8 cellular contexts compared by ENCODE assay signal in the genomic region with DNA sequence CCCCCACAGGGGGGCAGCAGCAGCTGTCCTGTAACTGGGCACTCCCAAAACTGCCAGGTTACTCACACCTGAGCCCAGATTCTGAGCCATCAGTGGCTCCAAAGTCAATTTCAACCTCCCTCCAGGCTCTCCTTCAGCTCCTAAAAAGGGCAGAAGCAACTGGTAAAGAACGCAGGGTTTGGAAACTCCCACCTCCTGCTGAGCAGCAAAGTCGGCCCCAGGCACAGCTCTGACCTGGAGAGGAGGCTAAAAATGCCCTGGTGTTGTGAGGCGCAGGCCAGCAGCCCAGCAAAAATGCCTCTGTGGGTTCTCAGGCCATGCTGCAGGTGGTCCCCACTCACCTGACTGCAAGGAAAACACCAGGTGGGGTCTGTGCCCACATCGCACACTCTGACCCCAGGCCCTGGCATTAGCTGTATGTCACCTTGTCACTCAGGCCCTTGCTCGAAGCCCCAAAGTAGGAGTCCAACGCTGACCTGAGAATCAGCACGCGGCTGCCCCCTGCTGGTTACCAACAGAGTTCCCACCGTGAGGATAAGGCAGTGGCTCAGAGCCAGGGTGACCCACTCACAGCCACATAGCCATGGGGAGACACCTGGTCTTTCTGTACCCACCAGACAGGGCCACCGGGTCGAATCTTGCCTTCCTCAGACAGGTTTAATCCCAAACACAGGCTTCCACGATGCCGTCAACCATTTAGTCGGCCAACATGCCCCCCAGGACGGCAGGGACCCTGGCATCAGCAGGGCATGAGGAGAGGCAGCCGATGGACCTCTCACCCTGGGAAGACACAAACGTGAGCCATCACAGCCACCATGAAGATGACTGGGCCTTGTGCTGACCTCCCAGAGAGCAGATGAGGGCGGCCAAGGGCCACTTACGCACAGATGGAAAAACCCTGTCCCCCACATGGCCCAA. TPM values are rescaled to one million over a fixed set of nuclear protein-coding genes. Genes with fewer than 3 reads are reported as not detected.
DNase-seq lines count a peak whose midpoint lies in the region; ATAC-seq and TF ChIP-seq lines count a peak whose summit lies in the region.

No MANE protein-coding gene starts in this region.

- H3K27ac Mint-ChIP-seq in activated T-helper 17 cell treated with anti-CD3 and anti-CD28 coated beads, Interleukin-2, amount 50 U/mL, for 72 hours: no peak overlapping the region

- ATAC-seq in activated T-helper 17 cell treated with anti-CD3 and anti-CD28 coated beads, Interleukin-2, amount 50 U/mL, for 72 hours (replicated peaks): peak; percentile 88
- ATAC-seq in GM18868 (IDR thresholded peaks at IDR 0.05; ENCODE audit: unreplicated experiment): no peak

- TF ChIP-seq POLR2A in Peyer's patch (IDR thresholded peaks at IDR 0.05): no peak

- no peak overlapping the region for H3K9ac ChIP-seq in GM23248

- in situ Hi-C loops in GM23248 (cut with MboI): no loop called here

- H3K4me2 ChIP-seq in GM23248 (ENCODE audit: unreplicated experiment) (no peak overlapping the region), osteoblast (ENCODE audit: insufficient read depth, low read length) (no peak overlapping the region)

- no peaks in the 10 kb centered on the region for H3K4me1 Mint-ChIP-seq in activated T-helper 17 cell treated with anti-CD3 and anti-CD28 coated beads, Interleukin-2, amount 50 U/mL, for 72 hours

- H3K4me3 Mint-ChIP-seq in activated T-helper 17 cell treated with anti-CD3 and anti-CD28 coated beads, Interleukin-2, amount 50 U/mL, for 72 hours: no peak overlapping the region

- H3K4me1 ChIP-seq in GM23248 (ENCODE audit: insufficient read depth): no peaks in the 10 kb centered on the region
- H3K4me1 ChIP-seq in Peyer's patch: peaks cover 0 to 5% (median 0%) of the 10 kb centered on the region in 4 donors
- H3K4me1 ChIP-seq in osteoblast (ENCODE audit: insufficient read depth, low read length): no peaks in the 10 kb centered on the region
- H3K4me1 ChIP-seq in tibial artery: peaks cover 0 to 15% (median 0%) of the 10 kb centered on the region in 4 donors

- intact Hi-C loops in tibial artery (cut with DNase I; ENCODE audit: low total_unique reads): no loop called here

- no peaks in the 10 kb centered on the region for H4K20me1 ChIP-seq in GM23248 (ENCODE audit: insufficient read depth)
- peaks cover 34% of the 10 kb centered on the region for H4K20me1 ChIP-seq in osteoblast (ENCODE audit: insufficient read depth, low read length)

- no peak overlapping the region for H3K4me3 ChIP-seq in GM23248
- H3K4me3 ChIP-seq in Peyer's patch: no peak overlapping the region
- H3K4me3 ChIP-seq in fibroblast of the aortic adventitia (ENCODE audit: low read depth, low read length): no peak overlapping the region
- H3K4me3 ChIP-seq in osteoblast (ENCODE audit: insufficient read depth, low read length): no peak overlapping the region
- no peak overlapping the region for H3K4me3 ChIP-seq in tibial artery

- WGBS in GM23248 (ENCODE audit: low coverage in 1 of 2, low lambda C conversion rate in 2 of 2, missing lambda C conversion rate in 2 of 2), 2 experiments: 64 to 67% methylated on average over 19 of the region's 19 CpGs

- no peaks in the 10 kb centered on the region for H3K9me3 ChIP-seq in GM23248 (ENCODE audit: low read depth)
- H3K9me3 ChIP-seq in Peyer's patch: no peaks in the 10 kb centered on the region
- H3K9me3 ChIP-seq in osteoblast (ENCODE audit: low read depth, low read length): no peaks in the 10 kb centered on the region
- no peaks in the 10 kb centered on the region for H3K9me3 ChIP-seq in tibial artery

- H3K36me3 ChIP-seq in GM23248 (ENCODE audit: low read depth): peaks cover 7% of the 10 kb centered on the region; the same call in 1 of the 2 replicates
- H3K36me3 ChIP-seq in Peyer's patch: peaks cover 0 to 48% (median 0%) of the 10 kb centered on the region in 3 donors
- peaks cover 63% of the 10 kb centered on the region for H3K36me3 ChIP-seq in osteoblast (ENCODE audit: insufficient read depth, low read length)
- peaks cover 16 to 81% (median 53%) of the 10 kb centered on the region in 3 donors for H3K36me3 ChIP-seq in tibial artery

- TF ChIP-seq CTCF in AG09319 (IDR thresholded peaks at IDR 0.05; ENCODE audit: low read depth, low read length): peak; percentile 83
- TF ChIP-seq CTCF in Peyer's patch (IDR thresholded peaks at IDR 0.05): peak; percentile 56 to 83 (median 74)
- peak; percentile 82 for TF ChIP-seq CTCF in fibroblast of the aortic adventitia (IDR thresholded peaks at IDR 0.05; ENCODE audit: insufficient read depth, low read length)
- peak; percentile 86 for TF ChIP-seq CTCF in osteoblast (IDR thresholded peaks at IDR 0.05; ENCODE audit: extremely low read depth, low read depth, low read length)
- peak; percentile 76 to 81 for TF ChIP-seq CTCF in tibial artery (IDR thresholded peaks at IDR 0.05)

- H3K27me3 Mint-ChIP-seq in activated T-helper 17 cell treated with anti-CD3 and anti-CD28 coated beads, Interleukin-2, amount 50 U/mL, for 72 hours: no peaks in the 10 kb centered on the region

- no peaks in the 10 kb centered on the region for H3K9me3 Mint-ChIP-seq in activated T-helper 17 cell treated with anti-CD3 and anti-CD28 coated beads, Interleukin-2, amount 50 U/mL, for 72 hours

- H3K27ac ChIP-seq in GM23248: no peak overlapping the region
- H3K27ac ChIP-seq in Peyer's patch: no peak overlapping the region
- H3K27ac ChIP-seq in osteoblast (ENCODE audit: low read depth, low read length): no peak overlapping the region
- peak overlapping the region; percentile 45 to 47 for H3K27ac ChIP-seq in tibial artery

- H3K9me2 ChIP-seq in GM23248 (ENCODE audit: insufficient read depth): no peaks in the 10 kb centered on the region

- H3K27me3 ChIP-seq in GM23248 (replicated peaks; ENCODE audit: insufficient read depth) (no peaks in the 10 kb centered on the region), Peyer's patch (no peaks in the 10 kb centered on the region), osteoblast (ENCODE audit: insufficient read depth, low read length) (no peaks in the 10 kb centered on the region), tibial artery (no peaks in the 10 kb centered on the region)

- H3K79me2 ChIP-seq in GM23248 (ENCODE audit: insufficient read depth): peaks cover 66% of the 10 kb centered on the region
- peaks cover 53% of the 10 kb centered on the region for H3K79me2 ChIP-seq in osteoblast (ENCODE audit: insufficient read depth, low read length)

- peaks cover 72% of the 10 kb centered on the region for H3K36me3 Mint-ChIP-seq in activated T-helper 17 cell treated with anti-CD3 and anti-CD28 coated beads, Interleukin-2, amount 50 U/mL, for 72 hours (ENCODE audit: low read depth)

- no peak for DNase-seq in AG09319 (ENCODE audit: extremely low read depth, low read depth)
- peak; percentile 77 for DNase-seq in GM23248
- DNase-seq in Peyer's patch: peak; percentile 61 to 87 (median 84)
- peak; percentile 63 for DNase-seq in fibroblast of the aortic adventitia (ENCODE audit: low read depth)
- peak; percentile 96 for DNase-seq in osteoblast (ENCODE audit: insufficient read length, low spot score, missing footprints)
- peak; percentile 56 to 85 for DNase-seq in tibial artery

- H3F3A ChIP-seq in GM23248 (ENCODE audit: insufficient read depth): peaks cover 7% of the 10 kb centered on the region; the same call in 1 of the 2 replicates

- no peak overlapping the region for H2AFZ ChIP-seq in GM23248
- no peak overlapping the region for H2AFZ ChIP-seq in osteoblast (ENCODE audit: low read length)

RNA-seq across cellular contexts. Expression of gene POLR3H, which starts 11.1 kb away (rescaled TPM):
- total RNA-seq in GM23248 (2014; rRNA removed; shearing (Covaris generic)): 16.8 and 21.2 TPM in 2 replicates
- polyA plus RNA-seq in GM23248 (2016; fragmentation: Nextera tagmentation; extraction: Ambion mirVana): 49.6 and 52.2 TPM in 2 replicates
- total RNA-seq in Peyer's patch (10 to 100 TPM in 3 of 4 donors, 1 to 10 TPM in 1; 9.5 to 14.9 (median 13.0) TPM), fibroblast of the aortic adventitia (ENCODE audit: low replicate concordance) (18.7 and 27.7 TPM in 2 replicates), osteoblast (26.2 and 27.9 TPM in 2 replicates)
- 10 to 100 TPM; 19.5 to 58.2 TPM for total RNA-seq in activated T-helper 17 cell treated with anti-CD3 and anti-CD28 coated beads, Interleukin-2, amount 50 U/mL, for 72 hours

RNA-seq across cellular contexts. Expression of gene CSDC2, which starts 27.6 kb away (rescaled TPM):
- total RNA-seq in GM23248 (2014; rRNA removed; shearing (Covaris generic)): 0.38 TPM in 1 of 2 replicates, not detected in the other
- polyA plus RNA-seq in GM23248 (2016; fragmentation: Nextera tagmentation; extraction: Ambion mirVana): 0.59 and 1.1 TPM in 2 replicates
- 1 to 10 TPM in 1 of 4 donors, under 1 TPM in 1, not detected in 2; 0.80 to 1.5 TPM for total RNA-seq in Peyer's patch
- not detected for total RNA-seq in activated T-helper 17 cell treated with anti-CD3 and anti-CD28 coated beads, Interleukin-2, amount 50 U/mL, for 72 hours
- 3.3 and 3.8 TPM in 2 replicates for total RNA-seq in fibroblast of the aortic adventitia (ENCODE audit: low replicate concordance)
- total RNA-seq in osteoblast: 0.88 and 1.1 TPM in 2 replicates

RNA-seq across cellular contexts. Expression of gene PMM1, which starts 56.5 kb away (rescaled TPM):
- total RNA-seq in GM23248 (2014; rRNA removed; shearing (Covaris generic)): 29.4 and 33.3 TPM in 2 replicates
- 78.2 and 79.2 TPM in 2 replicates for polyA plus RNA-seq in GM23248 (2016; fragmentation: Nextera tagmentation; extraction: Ambion mirVana)
- 100 to 1,000 TPM in 3 of 4 donors, 10 to 100 TPM in 1; 63.5 to 139 (median 101) TPM for total RNA-seq in Peyer's patch
- 10 to 100 TPM; 41.0 to 54.7 TPM for total RNA-seq in activated T-helper 17 cell treated with anti-CD3 and anti-CD28 coated beads, Interleukin-2, amount 50 U/mL, for 72 hours
- 29.0 and 37.9 TPM in 2 replicates for total RNA-seq in fibroblast of the aortic adventitia (ENCODE audit: low replicate concordance)
- total RNA-seq in osteoblast: 15.6 and 18.9 TPM in 2 replicates

Comparison
In these comparisons a context has a peak if more than half of its experiments do, and no peak if none do; other contexts are left out.
1. H3K27ac ChIP-seq: peak in tibial artery (2 of 2); none in GM23248 (single experiment), Peyer's patch (0 of 4) and osteoblast (single experiment).
2. Peak in every context shown above with its lines, with median percentiles within 50 percentile points of each other: CTCF ChIP-seq.